In the genomic region with DNA sequence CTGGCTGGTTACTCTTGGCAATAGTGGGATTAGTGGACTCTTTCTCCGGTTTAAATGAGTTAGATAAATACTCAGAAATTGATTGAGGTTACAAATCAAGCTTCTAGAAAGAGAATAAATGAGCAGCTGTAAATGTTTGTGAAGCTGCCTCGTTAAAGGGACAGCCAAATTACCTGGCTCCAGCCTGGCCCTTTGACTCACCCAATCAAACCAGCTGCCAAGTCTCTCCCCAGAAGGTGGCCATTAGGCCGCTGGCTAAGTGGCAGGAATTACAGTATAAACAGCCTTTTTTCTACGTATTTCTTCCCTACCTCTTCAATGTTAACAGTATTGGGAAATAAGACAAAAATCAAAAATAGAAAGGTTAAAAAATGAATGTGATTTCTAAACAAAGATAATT, we compare ENCODE assay signal across 19 cellular contexts. TPM values are rescaled to one million over a fixed set of nuclear protein-coding genes. Genes with fewer than 3 reads are reported as not detected.
DNase-seq lines count a peak whose midpoint lies in the region; TF ChIP-seq lines count a peak whose summit lies in the region.
"Had no signal": no experiment of that assay in that cellular context is flagged by ENCODE, and none has a peak within 500 bp of the region (broad histone marks: within the 10 kb centered on the region; RNA-seq: fewer than 3 reads in every experiment).

No MANE protein-coding gene starts in this region.

- H3K27me3 ChIP-seq in mammary epithelial cell (ENCODE audit: insufficient read depth, low read length) (no peaks in the 10 kb centered on the region), Karpas-422 (ENCODE audit: low read length) (no peaks in the 10 kb centered on the region)
- H3K27me3 ChIP-seq: right lobe of liver, upper lobe of right lung had no signal

- H4K20me1 ChIP-seq in mammary epithelial cell (ENCODE audit: insufficient read depth, low read length) (no peaks in the 10 kb centered on the region), Karpas-422 (ENCODE audit: insufficient read depth, low read depth, low read length) (no peaks in the 10 kb centered on the region)

- H3K36me3 ChIP-seq in mammary epithelial cell (ENCODE audit: insufficient read depth, low read length) (no peaks in the 10 kb centered on the region), Karpas-422 (ENCODE audit: insufficient read depth, low read length) (no peaks in the 10 kb centered on the region)
- H3K36me3 ChIP-seq: left ventricle myocardium inferior, right lobe of liver, upper lobe of right lung had no signal

- DNase-seq in H4 (ENCODE audit: low spot score) (peak; percentile 34), NCI-H1694 (lab: John Stamatoyannopoulos, UW) (peak; percentile 14), NCI-H748 (lab: John Stamatoyannopoulos, UW; ENCODE audit: unreplicated experiment) (peak; percentile 89), mammary epithelial cell (peak; percentile 0), LoVo (ENCODE audit: low spot score) (no peak), Karpas-422 (no peak)
- no peak for DNase-seq in activated T-cell treated with anti-CD3 and anti-CD28 coated beads, Interleukin-2, amount 50 U/mL, for 1 hour
- DNase-seq: activated CD4-positive, alpha-beta T cell treated with anti-CD3 and anti-CD28 coated beads, Interleukin-2, amount 10 ng/mL, durations not matched to agents 7 days and 5 days; activated naive CD4-positive, alpha-beta T cell; activated T-cell treated with anti-CD3 and anti-CD28 coated beads, Interleukin-2, amount 50 U/mL, for 72 hours; effector CD4-positive, alpha-beta T cell; glutamatergic neuron; KBM-7; left ventricle myocardium inferior; right lobe of liver; SIG-M5; stimulated activated CD4-positive, alpha-beta T cell treated with anti-CD3 and anti-CD28 coated beads, Interleukin-2, amount 100 ng/mL, for 48 hours; upper lobe of right lung had no signal

- H3K9ac ChIP-seq in mammary epithelial cell (ENCODE audit: insufficient read depth, low read length) (no peak overlapping the region), Karpas-422 (ENCODE audit: low read length) (no peak overlapping the region)

- no peak overlapping the region for H2AFZ ChIP-seq in mammary epithelial cell (ENCODE audit: low read depth, low read length)
- no peak overlapping the region for H2AFZ ChIP-seq in Karpas-422 (ENCODE audit: low read length)

- CTCF ChIA-PET in mammary epithelial cell (lab: Charles Lee; ENCODE audit: low non-redundant PET), result no interaction called here

- H3K4me3 ChIP-seq in mammary epithelial cell (replicated peaks in 1 of 3; ENCODE audit: insufficient read depth in 1 of 3, low read depth in 2 of 3, low read length in 3 of 3) (no peak overlapping the region), Karpas-422 (ENCODE audit: low read length) (no peak overlapping the region)
- H3K4me3 ChIP-seq: left ventricle myocardium inferior, right lobe of liver, upper lobe of right lung had no signal

- H3K79me2 ChIP-seq in mammary epithelial cell (ENCODE audit: insufficient read depth, low read length), result no peaks in the 10 kb centered on the region
- no peaks in the 10 kb centered on the region for H3K79me2 ChIP-seq in Karpas-422 (ENCODE audit: low read length)

- intact Hi-C loops in mammary epithelial cell (cut with micrococcal nuclease), result no loop called here

- H3K27ac ChIP-seq in mammary epithelial cell (ENCODE audit: insufficient read depth, low read depth, low read length), result no peak overlapping the region
- H3K27ac ChIP-seq in Karpas-422 (ENCODE audit: low read length), result no peak overlapping the region
- H3K27ac ChIP-seq: epithelial cell of prostate, left ventricle myocardium inferior, right lobe of liver, upper lobe of right lung had no signal

- no TSS peak for BruUV-seq in mammary epithelial cell (replicated peaks; lab: Mats Ljungman, UMichigan)

- H3K4me2 ChIP-seq in mammary epithelial cell (ENCODE audit: insufficient read depth, low read depth, low read length) (no peak overlapping the region), Karpas-422 (ENCODE audit: low read depth, low read length, poor library complexity, severe bottlenecking) (no peak overlapping the region)

- H3K9me2 ChIP-seq in Karpas-422 (replicated peaks; ENCODE audit: insufficient read depth, low read length), result no peaks in the 10 kb centered on the region

- H3K9me3 ChIP-seq in mammary epithelial cell (replicated peaks; ENCODE audit: insufficient read depth, low read length) (no peaks in the 10 kb centered on the region), Karpas-422 (ENCODE audit: low read length) (no peaks in the 10 kb centered on the region)
- H3K9me3 ChIP-seq: left ventricle myocardium inferior, right lobe of liver, upper lobe of right lung had no signal

- dilution Hi-C loops in mammary epithelial cell (cut with HindIII; ENCODE audit: low sequenced_read_pairs), result no loop called here

- WGBS in mammary epithelial cell (ENCODE audit: low coverage, missing lambda C conversion rate), result 13% methylated on average over 4 of the region's 4 CpGs

- no peak for TF ChIP-seq CTCF in mammary epithelial cell (conservative IDR thresholded peaks at IDR 0.05 in 1 of 2, IDR thresholded peaks at IDR 0.05 in 1 of 2; ENCODE audit: extremely low read depth in 1 of 2, insufficient read depth in 1 of 2, low read depth in 1 of 2, low read length in 2 of 2)

- in situ Hi-C loops in mammary epithelial cell (cut with MboI; ENCODE audit: low sequenced_read_pairs in 2 of 2), result no loop called here

- H3K4me1 ChIP-seq in mammary epithelial cell (ENCODE audit: insufficient read depth, low read length) (no peaks in the 10 kb centered on the region), Karpas-422 (ENCODE audit: low read length) (no peaks in the 10 kb centered on the region)
- H3K4me1 ChIP-seq: left ventricle myocardium inferior, right lobe of liver, upper lobe of right lung had no signal

RNA-seq across cellular contexts. Expression of a gene that starts 46.0 kb away (rescaled TPM):
- total RNA-seq in H4 (2014; rRNA removed; shearing (Covaris generic)), result 11.9 and 20.9 TPM in 2 replicates
- 10 to 100 TPM; 16.0 to 18.2 TPM for total RNA-seq in mammary epithelial cell
- polyA plus RNA-seq in mammary epithelial cell, result 4.8 TPM
- 2.7 TPM for polyA minus RNA-seq in mammary epithelial cell
- total RNA-seq in Karpas-422 (2014; rRNA removed; shearing (Covaris generic); ENCODE audit: low replicate concordance), result 10.7 and 18.6 TPM in 2 replicates

Comparison
In these comparisons a context has a peak if more than half of its experiments do, and no peak if none do; other contexts are left out.
1. DNase-seq: peak in H4 (single experiment), NCI-H1694 (single experiment), NCI-H748 (single experiment) and mammary epithelial cell (single experiment); none in LoVo (single experiment), Karpas-422 (single experiment) and activated T-cell treated with anti-CD3 and anti-CD28 coated beads, Interleukin-2, amount 50 U/mL, for 1 hour (single experiment).